ENCODE assay signal across 17 cellular contexts in genomic region chr19:52935434-52935833, GRCh38. TPM values are rescaled to one million over a fixed set of nuclear protein-coding genes. Genes with fewer than 3 reads are reported as not detected.
DNase-seq lines count a peak whose midpoint lies in the region; ATAC-seq and TF ChIP-seq lines count a peak whose summit lies in the region.
"Had no signal": no experiment of that assay in that cellular context is flagged by ENCODE, and none has a peak within 500 bp of the region (broad histone marks: within the 10 kb centered on the region; RNA-seq: fewer than 3 reads in every experiment).

No MANE protein-coding gene starts in this region.

- H3K4me1 ChIP-seq in left lung: peaks cover 5 to 26% of the 10 kb centered on the region in 2 donors
- peaks cover 4% of the 10 kb centered on the region for H3K4me1 ChIP-seq in upper lobe of right lung
- H3K4me1 ChIP-seq in neural progenitor cell: no peaks in the 10 kb centered on the region
- H3K4me1 ChIP-seq: A549, gastroesophageal sphincter had no signal

- no peak overlapping the region for H3K4me3 Mint-ChIP-seq in activated CD8-positive, alpha-beta T cell treated with anti-CD3 and anti-CD28 coated beads for 36 hours
- H3K4me3 Mint-ChIP-seq in activated CD8-positive, alpha-beta T cell treated with anti-CD3 and anti-CD28 coated beads, Interleukin-2, amount 10 ng/mL, durations not matched to agents 7 days and 5 days: no peak overlapping the region
- no peak overlapping the region for H3K4me3 Mint-ChIP-seq in neural progenitor cell
- H3K4me3 Mint-ChIP-seq: activated naive CD8-positive, alpha-beta T cell treated with anti-CD3 and anti-CD28 coated beads, Interleukin-2, amount 50 U/mL, for 24 hours; nephron progenitor cell had no signal

- peak; percentile 50 for DNase-seq in activated CD8-positive, alpha-beta T cell treated with anti-CD3 and anti-CD28 coated beads for 36 hours
- no peak for DNase-seq in activated CD8-positive, alpha-beta T cell treated with anti-CD3 and anti-CD28 coated beads, Interleukin-2, amount 10 ng/mL, durations not matched to agents 7 days and 5 days
- DNase-seq in astrocyte of the hippocampus (ENCODE audit: low read depth, low spot score): peak; percentile 90
- DNase-seq in left lung: no peak
- no peak for DNase-seq in upper lobe of right lung
- no peak for DNase-seq in activated CD4-positive, CD25-positive, alpha-beta regulatory T cell treated with anti-CD3 and anti-CD28 coated beads, Interleukin-2, amount 50 U/mL, for 72 hours
- no peak for DNase-seq in neural progenitor cell (ENCODE audit: low spot score)
- DNase-seq: activated naive CD8-positive, alpha-beta T cell treated with anti-CD3 and anti-CD28 coated beads, Interleukin-2, amount 50 U/mL, for 24 hours; NCI-H1417; NCI-H510A; nephron progenitor cell; SIG-M5; spleen had no signal

- H3K36me3 Mint-ChIP-seq in activated CD8-positive, alpha-beta T cell treated with anti-CD3 and anti-CD28 coated beads for 36 hours (ENCODE audit: low read depth): peaks cover 58% of the 10 kb centered on the region
- H3K36me3 Mint-ChIP-seq in activated CD8-positive, alpha-beta T cell treated with anti-CD3 and anti-CD28 coated beads, Interleukin-2, amount 10 ng/mL, durations not matched to agents 7 days and 5 days (ENCODE audit: low read depth): peaks cover 58% of the 10 kb centered on the region
- H3K36me3 Mint-ChIP-seq in neural progenitor cell: peaks cover 45% of the 10 kb centered on the region

- peaks cover 21% of the 10 kb centered on the region for H3K79me2 ChIP-seq in neural progenitor cell (ENCODE audit: low read depth)

- H3K27ac ChIP-seq in left lung: no peak overlapping the region
- peak overlapping the region; percentile 58 for H3K27ac ChIP-seq in upper lobe of right lung
- no peak overlapping the region for H3K27ac ChIP-seq in neural progenitor cell
- H3K27ac ChIP-seq: A549, gastroesophageal sphincter had no signal

- intact Hi-C loops in activated CD8-positive, alpha-beta T cell treated with anti-CD3 and anti-CD28 coated beads for 36 hours (cut with micrococcal nuclease): no loop called here
- intact Hi-C loops in left lung (cut with DNase I) (no loop called here), upper lobe of right lung (cut with DNase I) (no loop called here)

- no peak overlapping the region for H2AFZ ChIP-seq in neural progenitor cell (replicated peaks)

- no peaks in the 10 kb centered on the region for H3K27me3 Mint-ChIP-seq in activated CD8-positive, alpha-beta T cell treated with anti-CD3 and anti-CD28 coated beads for 36 hours
- H3K27me3 Mint-ChIP-seq in activated CD8-positive, alpha-beta T cell treated with anti-CD3 and anti-CD28 coated beads, Interleukin-2, amount 10 ng/mL, durations not matched to agents 7 days and 5 days (ENCODE audit: low read depth): no peaks in the 10 kb centered on the region
- peaks cover 6% of the 10 kb centered on the region for H3K27me3 Mint-ChIP-seq in neural progenitor cell (ENCODE audit: insufficient read depth, low read depth)
- H3K27me3 Mint-ChIP-seq: activated naive CD8-positive, alpha-beta T cell treated with anti-CD3 and anti-CD28 coated beads, Interleukin-2, amount 50 U/mL, for 24 hours had no signal

- no peaks in the 10 kb centered on the region for H3F3A ChIP-seq in neural progenitor cell (ENCODE audit: low read depth)

- H3K36me3 ChIP-seq in left lung (peaks cover 0 to 4% of the 10 kb centered on the region in 2 donors), upper lobe of right lung (no peaks in the 10 kb centered on the region), neural progenitor cell (no peaks in the 10 kb centered on the region)

- peaks cover 7% of the 10 kb centered on the region for H3K9me3 Mint-ChIP-seq in activated CD8-positive, alpha-beta T cell treated with anti-CD3 and anti-CD28 coated beads for 36 hours
- H3K9me3 Mint-ChIP-seq in activated CD8-positive, alpha-beta T cell treated with anti-CD3 and anti-CD28 coated beads, Interleukin-2, amount 10 ng/mL, durations not matched to agents 7 days and 5 days (ENCODE audit: insufficient read depth): peaks cover 8% of the 10 kb centered on the region
- H3K9me3 Mint-ChIP-seq in neural progenitor cell: peaks cover 45% of the 10 kb centered on the region

- TF ChIP-seq CTCF in activated CD8-positive, alpha-beta T cell treated with anti-CD3 and anti-CD28 coated beads for 36 hours (IDR thresholded peaks at IDR 0.05): no peak
- TF ChIP-seq CTCF in left lung (IDR thresholded peaks at IDR 0.05): no peak
- TF ChIP-seq CTCF in upper lobe of right lung (IDR thresholded peaks at IDR 0.05): no peak
- no peak for TF ChIP-seq CTCF in neural progenitor cell (IDR thresholded peaks at IDR 0.05)

- H3K9ac ChIP-seq in neural progenitor cell: no peak overlapping the region

- H3K27ac Mint-ChIP-seq in activated CD8-positive, alpha-beta T cell treated with anti-CD3 and anti-CD28 coated beads for 36 hours: no peak overlapping the region
- no peak overlapping the region for H3K27ac Mint-ChIP-seq in activated CD8-positive, alpha-beta T cell treated with anti-CD3 and anti-CD28 coated beads, Interleukin-2, amount 10 ng/mL, durations not matched to agents 7 days and 5 days
- no peak overlapping the region for H3K27ac Mint-ChIP-seq in neural progenitor cell
- H3K27ac Mint-ChIP-seq: activated naive CD8-positive, alpha-beta T cell treated with anti-CD3 and anti-CD28 coated beads, Interleukin-2, amount 50 U/mL, for 24 hours; nephron progenitor cell had no signal

- H3K4me1 Mint-ChIP-seq in activated CD8-positive, alpha-beta T cell treated with anti-CD3 and anti-CD28 coated beads for 36 hours (ENCODE audit: low read depth): peaks cover 28% of the 10 kb centered on the region
- peaks cover 19% of the 10 kb centered on the region for H3K4me1 Mint-ChIP-seq in activated CD8-positive, alpha-beta T cell treated with anti-CD3 and anti-CD28 coated beads, Interleukin-2, amount 10 ng/mL, durations not matched to agents 7 days and 5 days (ENCODE audit: low read depth)
- no peaks in the 10 kb centered on the region for H3K4me1 Mint-ChIP-seq in neural progenitor cell

- H3K9me3 ChIP-seq in left lung (no peaks in the 10 kb centered on the region), upper lobe of right lung (no peaks in the 10 kb centered on the region), neural progenitor cell (ENCODE audit: low read depth) (no peaks in the 10 kb centered on the region)
- H3K9me3 ChIP-seq: gastroesophageal sphincter had no signal

- POLR2A ChIA-PET in activated CD8-positive, alpha-beta T cell treated with anti-CD3 and anti-CD28 coated beads for 36 hours (lab: Charles Lee): interaction anchor here (0.8 to 1.0 kb wide), 2 partner anchors 9 to 27 kb away, joined by 3 read pairs; partner anchors contain the start of gene ZNF816
- POLR2A ChIA-PET in activated CD8-positive, alpha-beta T cell treated with anti-CD3 and anti-CD28 coated beads, Interleukin-2, amount 10 ng/mL, durations not matched to agents 7 days and 5 days (lab: Charles Lee): no interaction called here

- H3K4me3 ChIP-seq in left lung (no peak overlapping the region), upper lobe of right lung (no peak overlapping the region), neural progenitor cell (no peak overlapping the region)
- H3K4me3 ChIP-seq: A549, dorsolateral prefrontal cortex, gastroesophageal sphincter, spleen had no signal

- CTCF ChIA-PET in activated CD8-positive, alpha-beta T cell treated with anti-CD3 and anti-CD28 coated beads for 36 hours (lab: Charles Lee): no interaction called here
- CTCF ChIA-PET in activated CD8-positive, alpha-beta T cell treated with anti-CD3 and anti-CD28 coated beads, Interleukin-2, amount 10 ng/mL, durations not matched to agents 7 days and 5 days (lab: Charles Lee): no interaction called here

- peak; percentile 39 for ATAC-seq in activated CD8-positive, alpha-beta T cell treated with anti-CD3 and anti-CD28 coated beads for 36 hours
- no peak for ATAC-seq in activated CD8-positive, alpha-beta T cell treated with anti-CD3 and anti-CD28 coated beads, Interleukin-2, amount 10 ng/mL, durations not matched to agents 7 days and 5 days
- ATAC-seq in left lung: peak; percentile 51
- ATAC-seq in upper lobe of right lung: no peak
- no peak for ATAC-seq in HG03354 (IDR thresholded peaks at IDR 0.05; ENCODE audit: poor library complexity, severe bottlenecking, unreplicated experiment)
- ATAC-seq: A549; activated naive CD8-positive, alpha-beta T cell treated with anti-CD3 and anti-CD28 coated beads, Interleukin-2, amount 50 U/mL, for 24 hours; gastroesophageal sphincter had no signal

- H3K4me2 ChIP-seq in neural progenitor cell: no peak overlapping the region
- H3K4me2 ChIP-seq: A549 had no signal

- H3K27me3 ChIP-seq in left lung (no peaks in the 10 kb centered on the region), upper lobe of right lung (no peaks in the 10 kb centered on the region), neural progenitor cell (no peaks in the 10 kb centered on the region)
- H3K27me3 ChIP-seq: dorsolateral prefrontal cortex, gastroesophageal sphincter, spleen had no signal

- peaks cover 2% of the 10 kb centered on the region for H4K20me1 ChIP-seq in neural progenitor cell (ENCODE audit: low read depth)

RNA-seq across cellular contexts. Expression of gene ZNF888, which starts 12.2 kb away (rescaled TPM):
- total RNA-seq in activated CD8-positive, alpha-beta T cell treated with anti-CD3 and anti-CD28 coated beads for 36 hours: 1 to 10 TPM; 4.5 to 4.8 TPM
- total RNA-seq in activated CD8-positive, alpha-beta T cell treated with anti-CD3 and anti-CD28 coated beads, Interleukin-2, amount 10 ng/mL, durations not matched to agents 7 days and 5 days: 1 to 10 TPM; 8.1 to 8.8 TPM
- 1 to 10 TPM; 5.7 to 8.0 TPM for total RNA-seq in left lung
- 9.1 TPM for total RNA-seq in upper lobe of right lung
- total RNA-seq in neural progenitor cell (ENCODE audit: low replicate concordance): 8.9 and 11.6 TPM in 2 replicates

RNA-seq across cellular contexts. Expression of gene ZNF816, which starts 27.2 kb away (rescaled TPM):
- 10 to 100 TPM; 10.2 to 12.6 TPM for total RNA-seq in activated CD8-positive, alpha-beta T cell treated with anti-CD3 and anti-CD28 coated beads for 36 hours
- 10 to 100 TPM; 11.2 to 12.9 TPM for total RNA-seq in activated CD8-positive, alpha-beta T cell treated with anti-CD3 and anti-CD28 coated beads, Interleukin-2, amount 10 ng/mL, durations not matched to agents 7 days and 5 days
- total RNA-seq in left lung (10 to 100 TPM; 10.9 to 12.2 TPM), upper lobe of right lung (9.8 TPM), neural progenitor cell (ENCODE audit: low replicate concordance) (22.9 and 27.7 TPM in 2 replicates)

RNA-seq across cellular contexts. Expression of gene ZNF320, which starts 38.0 kb away (rescaled TPM):
- total RNA-seq in activated CD8-positive, alpha-beta T cell treated with anti-CD3 and anti-CD28 coated beads for 36 hours: 1 to 10 TPM; 7.0 to 9.4 TPM
- total RNA-seq in activated CD8-positive, alpha-beta T cell treated with anti-CD3 and anti-CD28 coated beads, Interleukin-2, amount 10 ng/mL, durations not matched to agents 7 days and 5 days: 10 to 100 TPM in 1 of 2 experiments, 1 to 10 TPM in 1; 7.9 to 10.5 TPM
- 10 to 100 TPM in 1 of 2 donors, 1 to 10 TPM in 1; 7.6 to 21.0 TPM for total RNA-seq in left lung
- 19.0 TPM for total RNA-seq in upper lobe of right lung
- total RNA-seq in neural progenitor cell (ENCODE audit: low replicate concordance): 30.1 and 35.5 TPM in 2 replicates

Comparison
In these comparisons a context has a peak if more than half of its experiments do, and no peak if none do; other contexts are left out.
1. ATAC-seq: peak in activated CD8-positive, alpha-beta T cell treated with anti-CD3 and anti-CD28 coated beads for 36 hours (single experiment) and left lung (single experiment); none in activated CD8-positive, alpha-beta T cell treated with anti-CD3 and anti-CD28 coated beads, Interleukin-2, amount 10 ng/mL, durations not matched to agents 7 days and 5 days (single experiment), upper lobe of right lung (single experiment) and HG03354 (single experiment).
2. DNase-seq: peak in activated CD8-positive, alpha-beta T cell treated with anti-CD3 and anti-CD28 coated beads for 36 hours (single experiment) and astrocyte of the hippocampus (single experiment); none in activated CD8-positive, alpha-beta T cell treated with anti-CD3 and anti-CD28 coated beads, Interleukin-2, amount 10 ng/mL, durations not matched to agents 7 days and 5 days (single experiment), left lung (0 of 2), upper lobe of right lung (single experiment), activated CD4-positive, CD25-positive, alpha-beta regulatory T cell treated with anti-CD3 and anti-CD28 coated beads, Interleukin-2, amount 50 U/mL, for 72 hours (single experiment) and neural progenitor cell (single experiment).